In the genomic region with DNA sequence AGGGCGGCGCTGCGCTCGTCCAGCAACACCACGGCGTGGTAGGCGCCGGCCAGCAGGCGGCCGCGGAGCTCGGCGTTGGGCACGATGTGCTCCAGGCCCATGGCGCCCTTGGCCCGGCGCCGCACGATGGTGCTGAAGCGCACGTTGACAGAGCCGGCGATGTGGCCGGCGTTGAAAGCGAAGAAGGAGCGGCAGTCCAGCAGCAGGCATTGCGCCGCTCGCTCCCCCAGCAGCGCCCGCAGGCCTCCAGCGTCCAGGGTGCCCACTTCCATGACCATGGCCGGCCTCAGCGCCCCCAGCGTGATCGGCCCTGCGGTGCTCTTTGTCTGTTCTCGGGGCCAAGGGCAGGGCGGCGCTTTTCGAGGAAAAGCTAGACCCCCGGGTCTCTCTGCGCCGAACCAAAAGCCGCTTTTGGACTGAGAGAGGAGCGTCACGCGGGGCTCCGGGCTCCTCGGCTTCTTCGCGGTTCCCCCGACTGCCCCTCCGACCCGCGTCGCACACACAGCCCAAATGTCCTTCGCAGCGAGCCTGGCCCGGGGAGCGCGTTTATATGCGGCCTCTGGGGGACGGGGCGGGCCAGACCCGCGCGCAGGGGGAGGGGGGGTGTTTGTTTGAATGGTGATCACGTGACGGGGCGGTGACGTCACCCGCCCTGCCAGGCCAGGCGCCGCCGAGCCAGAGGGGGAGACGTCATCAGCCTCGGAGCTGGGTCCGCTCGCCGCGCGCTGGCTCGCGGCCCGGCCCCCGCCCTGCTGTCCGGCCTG, we compare ENCODE assay signal across 8 cellular contexts. TPM values are rescaled to one million over a fixed set of nuclear protein-coding genes. Genes with fewer than 3 reads are reported as not detected.
A peak's percentile ranks its signal among the peaks of the same experiment; 100 is the strongest.
DNase-seq lines count a peak whose midpoint lies in the region; ATAC-seq and TF ChIP-seq lines count a peak whose summit lies in the region.

A gene with protein sequence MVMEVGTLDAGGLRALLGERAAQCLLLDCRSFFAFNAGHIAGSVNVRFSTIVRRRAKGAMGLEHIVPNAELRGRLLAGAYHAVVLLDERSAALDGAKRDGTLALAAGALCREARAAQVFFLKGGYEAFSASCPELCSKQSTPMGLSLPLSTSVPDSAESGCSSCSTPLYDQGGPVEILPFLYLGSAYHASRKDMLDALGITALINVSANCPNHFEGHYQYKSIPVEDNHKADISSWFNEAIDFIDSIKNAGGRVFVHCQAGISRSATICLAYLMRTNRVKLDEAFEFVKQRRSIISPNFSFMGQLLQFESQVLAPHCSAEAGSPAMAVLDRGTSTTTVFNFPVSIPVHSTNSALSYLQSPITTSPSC (minus strand): TSS at position 521 of the 764 bp plus-strand sequence. CDS start 243 bp downstream, at position 278.

- peak within 1 kb of the TSS; percentile 93 for H2AFZ ChIP-seq in SU-DHL-6 (ENCODE audit: low read depth, low read length, severe bottlenecking)
- peak within 1 kb of the TSS; percentile 90 for H2AFZ ChIP-seq in parathyroid adenoma

- H3K9me3 ChIP-seq in SU-DHL-6 (ENCODE audit: insufficient read depth, low read length) (no peaks in the 10 kb centered on the region), parathyroid adenoma (ENCODE audit: control insufficient read depth, low read length) (no peaks in the 10 kb centered on the region), thyroid gland (no peaks in the 10 kb centered on the region)

- H3K9me2 ChIP-seq in SU-DHL-6 (replicated peaks; ENCODE audit: insufficient read depth, low read length) = no peaks in the 10 kb centered on the region

- peak; percentile 50 for TF ChIP-seq CTCF in GM12865 (IDR thresholded peaks at IDR 0.05; ENCODE audit: insufficient read depth, low read depth, low read length, missing control alignments)
- peak; percentile 15 for TF ChIP-seq CTCF in SU-DHL-6 (IDR thresholded peaks at IDR 0.05; ENCODE audit: insufficient read depth, low read length, poor library complexity, severe bottlenecking)
- TF ChIP-seq CTCF in parathyroid adenoma (IDR thresholded peaks at IDR 0.05) = peak; percentile 50
- TF ChIP-seq CTCF in thyroid gland (IDR thresholded peaks at IDR 0.05) = peak in 2 of 6 experiments; percentile 14 to 49

- intact Hi-C loops in Right ventricle myocardium inferior (cut with DNase I) (loop anchor here (1.0 to 2.0 kb wide), 5 partner anchors 24 to 132 kb away; a partner anchor contains a TSS), thyroid gland (cut with DNase I) (loop anchor here (5.0 kb wide), 1 partner anchor 131 kb away; no protein-coding TSS in a partner anchor)

- H3F3A ChIP-seq in SU-DHL-6 (ENCODE audit: insufficient read depth) = peaks cover 2% of the 10 kb centered on the region

- no peaks in the 10 kb centered on the region for H4K20me1 ChIP-seq in SU-DHL-6 (ENCODE audit: low read depth, low read length)

- WGBS in thyroid gland, 2 donors = 0 to 1% methylated on average over 18 to 33 of the region's 89 CpGs

- no peaks in the 10 kb centered on the region for H3K79me2 ChIP-seq in SU-DHL-6 (ENCODE audit: insufficient read depth, low read length)
- H3K79me2 ChIP-seq in parathyroid adenoma = peaks cover 21% of the 10 kb centered on the region

- peak; percentile 100 for TF ChIP-seq POLR2A in thyroid gland (IDR thresholded peaks at IDR 0.05)

- H3K4me1 ChIP-seq in parathyroid adenoma = peaks cover 41% of the 10 kb centered on the region
- peaks cover 29 to 38% of the 10 kb centered on the region in 2 donors for H3K4me1 ChIP-seq in thyroid gland

- H3K36me3 Mint-ChIP-seq in activated naive CD8-positive, alpha-beta T cell treated with anti-CD3 and anti-CD28 coated beads, Interleukin-2, amount 50 U/mL, for 24 hours (ENCODE audit: low read depth) = peaks cover 27% of the 10 kb centered on the region

- H3K4me3 Mint-ChIP-seq in activated naive CD8-positive, alpha-beta T cell treated with anti-CD3 and anti-CD28 coated beads, Interleukin-2, amount 50 U/mL, for 24 hours = peak within 1 kb of the TSS; percentile 85

- no peaks in the 10 kb centered on the region for H3K27me3 ChIP-seq in SU-DHL-6 (ENCODE audit: low read length)
- H3K27me3 ChIP-seq in parathyroid adenoma (ENCODE audit: control insufficient read depth, insufficient read depth, low read length) = no peaks in the 10 kb centered on the region
- H3K27me3 ChIP-seq in thyroid gland = no peaks in the 10 kb centered on the region

- H3K9ac ChIP-seq in SU-DHL-6 (ENCODE audit: low read length) (peak within 1 kb of the TSS; percentile 61), parathyroid adenoma (peak within 1 kb of the TSS; percentile 100)

- H3K27ac Mint-ChIP-seq in activated naive CD8-positive, alpha-beta T cell treated with anti-CD3 and anti-CD28 coated beads, Interleukin-2, amount 50 U/mL, for 24 hours = peak within 1 kb of the TSS; percentile 93

- ATAC-seq in HG02623 (IDR thresholded peaks at IDR 0.05; ENCODE audit: unreplicated experiment) (peak; percentile 53), Right ventricle myocardium inferior (peak; percentile 73)
- ATAC-seq in activated naive CD8-positive, alpha-beta T cell treated with anti-CD3 and anti-CD28 coated beads, Interleukin-2, amount 50 U/mL, for 24 hours = peak; percentile 58

- H3K4me3 ChIP-seq in GM12865 (ENCODE audit: low read depth, low read length) (peak within 1 kb of the TSS; percentile 89), SU-DHL-6 (ENCODE audit: insufficient read depth, low read length, poor library complexity, severe bottlenecking) (peak within 1 kb of the TSS; percentile 56), parathyroid adenoma (ENCODE audit: low read depth, low read length) (peak within 1 kb of the TSS; percentile 99), thyroid gland (replicated peaks in 1 of 3) (peak within 1 kb of the TSS; percentile 23 to 91 (median 82))

- peak; percentile 97 for DNase-seq in GM12865 (ENCODE audit: low read depth)
- DNase-seq in NCI-H1105 treated with DMSO at 0.1 percent for 48 hours (lab: John Stamatoyannopoulos, UW) = peak; percentile 81
- peak; percentile 98 for DNase-seq in activated naive CD8-positive, alpha-beta T cell treated with anti-CD3 and anti-CD28 coated beads, Interleukin-2, amount 50 U/mL, for 24 hours
- peak; percentile 100 for DNase-seq in Right ventricle myocardium inferior (ENCODE audit: missing footprints)
- peak; percentile 100 for DNase-seq in thyroid gland

- peaks cover 66% of the 10 kb centered on the region for H3K4me1 Mint-ChIP-seq in activated naive CD8-positive, alpha-beta T cell treated with anti-CD3 and anti-CD28 coated beads, Interleukin-2, amount 50 U/mL, for 24 hours

- H3K4me2 ChIP-seq in SU-DHL-6 (ENCODE audit: low read depth, low read length, poor library complexity, severe bottlenecking) = peak within 1 kb of the TSS; percentile 76
- peak within 1 kb of the TSS; percentile 99 for H3K4me2 ChIP-seq in parathyroid adenoma (ENCODE audit: low read length)

- H3K36me3 ChIP-seq in SU-DHL-6 (ENCODE audit: low read length) (no peaks in the 10 kb centered on the region), parathyroid adenoma (ENCODE audit: control insufficient read depth, insufficient read depth, low read length) (peaks cover 25% of the 10 kb centered on the region), thyroid gland (peaks cover 34 to 39% of the 10 kb centered on the region in 2 donors)

- H3K9me3 Mint-ChIP-seq in activated naive CD8-positive, alpha-beta T cell treated with anti-CD3 and anti-CD28 coated beads, Interleukin-2, amount 50 U/mL, for 24 hours = no peaks in the 10 kb centered on the region

- H3K27me3 Mint-ChIP-seq in activated naive CD8-positive, alpha-beta T cell treated with anti-CD3 and anti-CD28 coated beads, Interleukin-2, amount 50 U/mL, for 24 hours = no peaks in the 10 kb centered on the region

- H3K27ac ChIP-seq in SU-DHL-6 (ENCODE audit: low read depth, low read length) (peak within 1 kb of the TSS; percentile 26; the same call in 1 of the 2 replicates), parathyroid adenoma (peak within 1 kb of the TSS; percentile 100), thyroid gland (peak within 1 kb of the TSS; percentile 99 to 100 (median 100))

RNA-seq across cellular contexts. Expression of the gene that starts here (rescaled TPM):
- 103 TPM for total RNA-seq in Right ventricle myocardium inferior
- 1,000 to 10,000 TPM in 1 of 4 donors, 100 to 1,000 TPM in 3; 613 to 1,025 (median 690) TPM for total RNA-seq in thyroid gland

Comparison
In these comparisons a context has a peak if more than half of its experiments do, and no peak if none do; other contexts are left out.
1. Peak in every context shown above with its lines: DNase-seq, ATAC-seq, H3K4me3 ChIP-seq and H3K27ac ChIP-seq.
2. H3K27ac ChIP-seq: peak in every context shown above with its lines; median percentile 100 in parathyroid adenoma; 100 in thyroid gland; 26 in SU-DHL-6.